Comparison of ENCODE assay signal across 8 cellular contexts in genomic region chr1:25922633-25923567, GRCh38. TPM values are rescaled to one million over a fixed set of nuclear protein-coding genes. Genes with fewer than 3 reads are reported as not detected.
A peak's percentile ranks its signal among the peaks of the same experiment; 100 is the strongest.
DNase-seq lines count a peak whose midpoint lies in the region; ATAC-seq and TF ChIP-seq lines count a peak whose summit lies in the region.

No MANE protein-coding gene starts in this region.

- no peaks in the 10 kb centered on the region for H3K36me3 ChIP-seq in left lung

- peak in 9 of 10 experiments; percentile 13 to 58 (median 31) for DNase-seq in CD4-positive, alpha-beta T cell
- DNase-seq in LHCN-M2 (ENCODE audit: low read depth) (peak; percentile 67), coronary artery (ENCODE audit: low spot score) (peak; percentile 77), left lung (peak; percentile 56 to 88), NCI-H82 treated with DMSO at 0.1 percent for 48 hours (lab: John Stamatoyannopoulos, UW; ENCODE audit: unreplicated experiment) (no peak)
- peak; percentile 65 for DNase-seq in activated CD4-positive, alpha-beta T cell treated with anti-CD3 and anti-CD28 coated beads for 36 hours
- peak; percentile 19 to 34 for DNase-seq in stimulated activated CD4-positive, alpha-beta T cell treated with anti-CD3 and anti-CD28 coated beads, Interleukin-2, amount 100 ng/mL, for 48 hours

- H3K4me3 Mint-ChIP-seq in CD4-positive, alpha-beta T cell, result peak overlapping the region; percentile 88
- H3K4me3 Mint-ChIP-seq in activated CD4-positive, alpha-beta T cell treated with anti-CD3 and anti-CD28 coated beads for 36 hours, result peak overlapping the region; percentile 62

- no peaks in the 10 kb centered on the region for H3K27me3 ChIP-seq in CD4-positive, alpha-beta T cell (ENCODE audit: control insufficient read depth, insufficient read depth, low read length)
- peaks cover 0 to 10% of the 10 kb centered on the region in 2 donors for H3K27me3 ChIP-seq in left lung

- peak overlapping the region; percentile 84 for H3K27ac Mint-ChIP-seq in CD4-positive, alpha-beta T cell
- H3K27ac Mint-ChIP-seq in activated CD4-positive, alpha-beta T cell treated with anti-CD3 and anti-CD28 coated beads for 36 hours, result peak overlapping the region; percentile 56

- TF ChIP-seq CTCF in CD4-positive, alpha-beta T cell (IDR thresholded peaks at IDR 0.05), result no peak
- TF ChIP-seq CTCF in coronary artery (IDR thresholded peaks at IDR 0.05), result no peak
- TF ChIP-seq CTCF in left lung (IDR thresholded peaks at IDR 0.05), result no peak

- no peaks in the 10 kb centered on the region for H3K27me3 Mint-ChIP-seq in CD4-positive, alpha-beta T cell
- peaks cover 8% of the 10 kb centered on the region for H3K27me3 Mint-ChIP-seq in activated CD4-positive, alpha-beta T cell treated with anti-CD3 and anti-CD28 coated beads for 36 hours

- H3K27ac ChIP-seq in CD4-positive, alpha-beta T cell (ENCODE audit: low read depth, low read length), result no peak overlapping the region
- H3K27ac ChIP-seq in coronary artery (peak overlapping the region; percentile 86 to 90), left lung (peak overlapping the region; percentile 71 to 85)

- peak overlapping the region; percentile 80 for H3K4me3 ChIP-seq in coronary artery
- H3K4me3 ChIP-seq in left lung, result peak overlapping the region; percentile 35 to 52

- peaks cover 37% of the 10 kb centered on the region for H3K4me1 Mint-ChIP-seq in CD4-positive, alpha-beta T cell (ENCODE audit: low read depth)
- peaks cover 26% of the 10 kb centered on the region for H3K4me1 Mint-ChIP-seq in activated CD4-positive, alpha-beta T cell treated with anti-CD3 and anti-CD28 coated beads for 36 hours

- H3K36me3 Mint-ChIP-seq in CD4-positive, alpha-beta T cell (ENCODE audit: low read depth), result no peaks in the 10 kb centered on the region
- no peaks in the 10 kb centered on the region for H3K36me3 Mint-ChIP-seq in activated CD4-positive, alpha-beta T cell treated with anti-CD3 and anti-CD28 coated beads for 36 hours (ENCODE audit: low read depth)

- H3K4me1 ChIP-seq in left lung, result peaks cover 4 to 26% of the 10 kb centered on the region in 2 donors

- ATAC-seq in CD4-positive, alpha-beta T cell (ENCODE audit: poor library complexity), result peak; percentile 77
- peak; percentile 78 for ATAC-seq in activated CD4-positive, alpha-beta T cell treated with anti-CD3 and anti-CD28 coated beads for 36 hours
- ATAC-seq in left lung, result peak; percentile 76
- ATAC-seq in HG02870 (IDR thresholded peaks at IDR 0.05; ENCODE audit: unreplicated experiment), result no peak

- H3K9me3 Mint-ChIP-seq in CD4-positive, alpha-beta T cell, result no peaks in the 10 kb centered on the region
- H3K9me3 Mint-ChIP-seq in activated CD4-positive, alpha-beta T cell treated with anti-CD3 and anti-CD28 coated beads for 36 hours (ENCODE audit: low read depth), result no peaks in the 10 kb centered on the region

- POLR2A ChIA-PET in CD4-positive, alpha-beta T cell (lab: Charles Lee), result interaction anchor here (0.6 to 2.4 kb wide), 11 partner anchors 10 to 103 kb away, joined by 3 to 25 read pairs (median 6); partner anchors contain the start of genes MTFR1L, PAFAH2 and STMN1
- POLR2A ChIA-PET in activated CD4-positive, alpha-beta T cell treated with anti-CD3 and anti-CD28 coated beads for 36 hours (lab: Charles Lee), result interaction anchor here (0.6 to 1.5 kb wide), 2 partner anchors 17 to 76 kb away, joined by 5 to 9 read pairs; no protein-coding TSS in a partner anchor

- CTCF ChIA-PET in CD4-positive, alpha-beta T cell (lab: Charles Lee), result interaction anchor here (1.5 to 1.9 kb wide), 4 partner anchors 15 to 75 kb away, joined by 3 to 8 read pairs (median 5); partner anchors contain the start of gene PAFAH2
- CTCF ChIA-PET in activated CD4-positive, alpha-beta T cell treated with anti-CD3 and anti-CD28 coated beads for 36 hours (lab: Charles Lee), result interaction anchor here (0.6 to 2.9 kb wide), 5 partner anchors 14 to 75 kb away, joined by 3 to 7 read pairs (median 5); partner anchors contain the start of gene PAFAH2

- intact Hi-C loops in CD4-positive, alpha-beta T cell (cut with DNase I, micrococcal nuclease), result loop anchor here in 1 of 2 experiments (2.0 kb wide), 2 partner anchors 16 to 28 kb away; partner anchors contain the start of gene STMN1
- intact Hi-C loops in activated CD4-positive, alpha-beta T cell treated with anti-CD3 and anti-CD28 coated beads for 36 hours (cut with DNase I, micrococcal nuclease), result loop anchor here in 1 of 2 experiments (1.0 kb wide), 1 partner anchor 17 kb away; the partner anchor contains the start of gene STMN1
- intact Hi-C loops in left lung (cut with DNase I), result no loop called here

- H3K9me3 ChIP-seq in CD4-positive, alpha-beta T cell (ENCODE audit: control insufficient read depth, low read length), result no peaks in the 10 kb centered on the region
- H3K9me3 ChIP-seq in left lung, result no peaks in the 10 kb centered on the region

RNA-seq across cellular contexts. Expression of gene STMN1, which starts 16.7 kb away (rescaled TPM):
- total RNA-seq in CD4-positive, alpha-beta T cell, result 10 to 100 TPM; 25.2 to 25.6 TPM
- total RNA-seq in LHCN-M2 (2014; rRNA removed) (253 and 288 TPM in 2 replicates), left lung (100 to 1,000 TPM in 1 of 2 donors, 10 to 100 TPM in 1; 50.7 to 126 TPM)
- polyA plus RNA-seq in LHCN-M2 (2012), result 548 TPM
- total RNA-seq in activated CD4-positive, alpha-beta T cell treated with anti-CD3 and anti-CD28 coated beads for 36 hours, result 100 to 1,000 TPM; 557 to 771 TPM

RNA-seq across cellular contexts. Expression of gene PAQR7, which starts 47.4 kb away (rescaled TPM):
- 1 to 10 TPM; 1.1 to 1.5 TPM for total RNA-seq in CD4-positive, alpha-beta T cell
- total RNA-seq in LHCN-M2 (2014; rRNA removed), result 8.5 and 9.6 TPM in 2 replicates
- 14.6 TPM for polyA plus RNA-seq in LHCN-M2 (2012)
- 1 to 10 TPM; 3.9 to 4.4 TPM for total RNA-seq in activated CD4-positive, alpha-beta T cell treated with anti-CD3 and anti-CD28 coated beads for 36 hours
- 10 to 100 TPM; 11.3 to 15.9 TPM for total RNA-seq in left lung
